ENCODE assay signal across 16 cellular contexts in the genomic region with DNA sequence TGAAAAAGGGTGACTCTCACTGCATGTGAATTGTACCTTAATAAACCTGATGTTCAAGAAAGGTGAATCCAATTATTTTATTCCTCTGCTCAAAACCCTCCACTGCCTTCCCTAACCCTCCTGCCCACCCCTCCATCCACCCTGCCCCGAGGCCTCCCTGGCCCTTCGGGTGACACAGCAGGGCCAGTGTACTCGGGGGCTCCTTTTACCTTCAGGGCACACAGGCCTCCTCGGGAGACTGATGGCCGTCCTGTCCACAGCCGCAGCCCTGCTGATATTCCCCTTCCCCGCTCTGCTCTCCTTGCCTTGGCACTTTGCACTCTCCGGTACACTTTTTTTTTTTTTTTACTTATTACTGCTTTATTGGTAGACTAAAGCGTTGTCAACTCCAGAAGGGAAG.
A peak's percentile ranks its signal among the peaks of the same experiment; 100 is the strongest.
DNase-seq lines count a peak whose midpoint lies in the region; ATAC-seq and TF ChIP-seq lines count a peak whose summit lies in the region.
"Had no signal": no experiment of that assay in that cellular context is flagged by ENCODE, and none has a peak within 500 bp of the region (broad histone marks: within the 10 kb centered on the region; RNA-seq: fewer than 3 reads in every experiment).

No MANE protein-coding gene starts in this region.

- ATAC-seq in sciatic nerve (no peak), GM19455 (IDR thresholded peaks at IDR 0.05; ENCODE audit: unreplicated experiment) (no peak), HG03175 (IDR thresholded peaks at IDR 0.05; ENCODE audit: unreplicated experiment) (no peak), GM19467 (IDR thresholded peaks at IDR 0.05; ENCODE audit: unreplicated experiment) (no peak)
- ATAC-seq: GM12878, HCT116 had no signal

- H3K27me3 ChIP-seq in H7 (ENCODE audit: control insufficient read depth, insufficient read depth, low read length) = no peaks in the 10 kb centered on the region
- H3K27me3 ChIP-seq in BE2C = no peaks in the 10 kb centered on the region
- H3K27me3 ChIP-seq: BLaER1 had no signal

- H3K9me3 ChIP-seq in BE2C = no peaks in the 10 kb centered on the region
- H3K9me3 ChIP-seq: A549, BLaER1, Caco-2 had no signal

- peak overlapping the region; percentile 8 for H3K27ac Mint-ChIP-seq in glutamatergic neuron (ENCODE audit: unreplicated experiment)
- H3K27ac Mint-ChIP-seq: CD8-positive, alpha-beta memory T cell had no signal

- H3K4me3 ChIP-seq in H7 (ENCODE audit: insufficient read depth, low read depth, low read length) (no peak overlapping the region), BE2C (ENCODE audit: low read depth, low read length) (no peak overlapping the region)
- H3K4me3 ChIP-seq: A549, BLaER1, GM12878 had no signal

- TF ChIP-seq CTCF in glutamatergic neuron (IDR thresholded peaks at IDR 0.05; ENCODE audit: partially characterized antibody, unreplicated experiment) = no peak
- no peak for TF ChIP-seq CTCF in BE2C (IDR thresholded peaks at IDR 0.05; ENCODE audit: low read depth, low read length)

- H3K9me3 Mint-ChIP-seq in glutamatergic neuron (ENCODE audit: unreplicated experiment) = peaks cover 24% of the 10 kb centered on the region
- H3K9me3 Mint-ChIP-seq: CD8-positive, alpha-beta memory T cell had no signal

- no peaks in the 10 kb centered on the region for H3K4me1 Mint-ChIP-seq in glutamatergic neuron (ENCODE audit: low read depth, unreplicated experiment)
- H3K4me1 Mint-ChIP-seq: CD8-positive, alpha-beta memory T cell had no signal

- no peaks in the 10 kb centered on the region for H3K36me3 ChIP-seq in H7 (replicated peaks; ENCODE audit: control insufficient read depth, insufficient read depth, low read length)
- H3K36me3 ChIP-seq in BE2C = no peaks in the 10 kb centered on the region
- H3K36me3 ChIP-seq: BLaER1 had no signal

- peak; percentile 17 for DNase-seq in D341Med (ENCODE audit: low spot score)
- DNase-seq in H7 = peak; percentile 30
- no peak for DNase-seq in glutamatergic neuron
- DNase-seq in sciatic nerve (ENCODE audit: low spot score) = peak; percentile 26
- DNase-seq in BE2C = no peak
- DNase-seq: Caco-2; CD8-positive, alpha-beta memory T cell; IMR-90; KBM-7 had no signal

- peaks cover 23% of the 10 kb centered on the region for H3K36me3 Mint-ChIP-seq in glutamatergic neuron (ENCODE audit: unreplicated experiment)
- H3K36me3 Mint-ChIP-seq: CD8-positive, alpha-beta memory T cell had no signal

- no peaks in the 10 kb centered on the region for H3K4me1 ChIP-seq in BE2C
- H3K4me1 ChIP-seq: A549, BLaER1, Caco-2 had no signal

- H3K4me3 Mint-ChIP-seq in glutamatergic neuron (ENCODE audit: unreplicated experiment) = no peak overlapping the region
- H3K4me3 Mint-ChIP-seq: CD8-positive, alpha-beta memory T cell had no signal

- intact Hi-C loops in sciatic nerve (cut with DNase I) = no loop called here

- peaks cover 18% of the 10 kb centered on the region for H3K27me3 Mint-ChIP-seq in glutamatergic neuron (ENCODE audit: unreplicated experiment)

Comparison
In these comparisons a context has a peak if more than half of its experiments do, and no peak if none do; other contexts are left out.
1. DNase-seq: peak in D341Med (single experiment), H7 (single experiment) and sciatic nerve (single experiment); none in glutamatergic neuron (single experiment) and BE2C (single experiment).